Comparison of ENCODE assay signal across 19 cellular contexts in genomic region chr12:50089730-50090129, GRCh38. TPM values are rescaled to one million over a fixed set of nuclear protein-coding genes. Genes with fewer than 3 reads are reported as not detected.
DNase-seq lines count a peak whose midpoint lies in the region; ATAC-seq, FAIRE-seq and TF ChIP-seq lines count a peak whose summit lies in the region.
"Had no signal": no experiment of that assay in that cellular context is flagged by ENCODE, and none has a peak within 500 bp of the region (broad histone marks: within the 10 kb centered on the region; RNA-seq: fewer than 3 reads in every experiment).

No MANE protein-coding gene starts in this region.

- intact Hi-C loops in kidney (cut with DNase I) (no loop called here), gastrocnemius medialis (cut with DNase I; ENCODE audit: low total_unique reads) (loop anchor here (1.0 to 10.0 kb wide), 2 partner anchors 14 to 225 kb away; no protein-coding TSS in a partner anchor)

- no peaks in the 10 kb centered on the region for H3K9me3 Mint-ChIP-seq in astrocyte (ENCODE audit: unreplicated experiment)
- H3K9me3 Mint-ChIP-seq: CD4-positive, alpha-beta T cell; GM23338 had no signal

- TF ChIP-seq CTCF in astrocyte (IDR thresholded peaks at IDR 0.05; ENCODE audit: insufficient read depth, low read depth, low read length) (no peak), kidney (IDR thresholded peaks at IDR 0.05; ENCODE audit: borderline replicate concordance, extremely low read depth, insufficient read depth) (no peak), gastrocnemius medialis (IDR thresholded peaks at IDR 0.05 in 4 of 5, conservative IDR thresholded peaks at IDR 0.05 in 1 of 5) (no peak)

- H3K4me2 ChIP-seq in astrocyte (ENCODE audit: low read length), result no peak overlapping the region
- H3K4me2 ChIP-seq: GM23338 had no signal

- H2AFZ ChIP-seq in astrocyte (ENCODE audit: low read depth, low read length), result no peak overlapping the region
- H2AFZ ChIP-seq: GM23338 had no signal

- H3K36me3 ChIP-seq in astrocyte (ENCODE audit: insufficient read depth, low read length) (peaks cover 52% of the 10 kb centered on the region), kidney (ENCODE audit: control insufficient read depth in 1 of 2, insufficient read depth in 2 of 2, low read length in 2 of 2) (peaks cover 35 to 42% of the 10 kb centered on the region in 2 donors), gastrocnemius medialis (peaks cover 2 to 83% of the 10 kb centered on the region in 2 donors)

- in situ Hi-C loops in gastrocnemius medialis (cut with MboI; ENCODE audit: low sequenced_read_pairs in 4 of 4), result loop anchor here in 2 of 4 donors (5.0 to 25.0 kb wide), 2 partner anchors 88 to 223 kb away; no protein-coding TSS in a partner anchor

- FAIRE-seq in astrocyte (lab: Jason Lieb, UNC) (no peak), kidney (lab: Jason Lieb, UNC) (no peak)
- FAIRE-seq: A204.1, D721Med, G401.6, GM12891, H54, HTR-8/SVneo had no signal

- H3K27ac Mint-ChIP-seq in astrocyte (ENCODE audit: unreplicated experiment), result peak overlapping the region; percentile 47
- H3K27ac Mint-ChIP-seq: CD4-positive, alpha-beta T cell; GM23338 had no signal

- H3K27me3 Mint-ChIP-seq in astrocyte (ENCODE audit: low read depth, unreplicated experiment), result no peaks in the 10 kb centered on the region
- H3K27me3 Mint-ChIP-seq: CD4-positive, alpha-beta T cell had no signal

- peaks cover 32% of the 10 kb centered on the region for H4K20me1 ChIP-seq in astrocyte (ENCODE audit: insufficient read depth, low read length)

- H3K9me3 ChIP-seq in astrocyte (ENCODE audit: insufficient read depth, low read depth, low read length) (no peaks in the 10 kb centered on the region), kidney (ENCODE audit: control insufficient read depth in 1 of 2, low read length in 2 of 2) (no peaks in the 10 kb centered on the region), gastrocnemius medialis (no peaks in the 10 kb centered on the region)
- H3K9me3 ChIP-seq: Caco-2 had no signal

- peaks cover 21% of the 10 kb centered on the region for H3K4me1 Mint-ChIP-seq in astrocyte (ENCODE audit: low read depth, unreplicated experiment)

- no peak overlapping the region for H3K27ac ChIP-seq in astrocyte (ENCODE audit: low read depth, low read length)
- H3K27ac ChIP-seq in kidney (ENCODE audit: low read depth in 2 of 2, low read length in 2 of 2), result no peak overlapping the region
- H3K27ac ChIP-seq in gastrocnemius medialis, result peak overlapping the region in 3 of 4 donors; percentile 44 to 72 (median 68)
- H3K27ac ChIP-seq: C4-2B had no signal

- no peak for ATAC-seq in gastrocnemius medialis
- ATAC-seq in HG02981 (IDR thresholded peaks at IDR 0.05; ENCODE audit: unreplicated experiment), result no peak
- ATAC-seq in GM18519 (IDR thresholded peaks at IDR 0.05; ENCODE audit: low FRiP score, unreplicated experiment), result no peak
- ATAC-seq: GM23338 had no signal

- peaks cover 20% of the 10 kb centered on the region for H3K79me2 ChIP-seq in astrocyte (ENCODE audit: insufficient read depth, low read length)

- no peak overlapping the region for H3K4me3 Mint-ChIP-seq in astrocyte (ENCODE audit: unreplicated experiment)
- H3K4me3 Mint-ChIP-seq: CD4-positive, alpha-beta T cell; GM23338 had no signal

- H3K9ac ChIP-seq in astrocyte (ENCODE audit: low read length) (no peak overlapping the region), kidney (ENCODE audit: low read length in 2 of 2) (no peak overlapping the region)

- no peak for TF ChIP-seq POLR2A in gastrocnemius medialis (IDR thresholded peaks at IDR 0.05)

- H3K27me3 ChIP-seq in astrocyte (ENCODE audit: insufficient read depth, low read length), result no peaks in the 10 kb centered on the region
- no peaks in the 10 kb centered on the region for H3K27me3 ChIP-seq in gastrocnemius medialis

- H3K4me1 ChIP-seq in astrocyte (ENCODE audit: insufficient read depth, low read length), result peaks cover 34% of the 10 kb centered on the region
- peaks cover 4 to 5% of the 10 kb centered on the region in 2 donors for H3K4me1 ChIP-seq in kidney (ENCODE audit: control insufficient read depth in 1 of 2, insufficient read depth in 1 of 2, low read depth in 1 of 2, low read length in 2 of 2)
- H3K4me1 ChIP-seq in gastrocnemius medialis, result peaks cover 9 to 14% of the 10 kb centered on the region in 2 donors

- DNase-seq in astrocyte (ENCODE audit: low read depth), result no peak
- peak; percentile 22 for DNase-seq in kidney
- no peak for DNase-seq in gastrocnemius medialis
- no peak for DNase-seq in activated CD4-positive, alpha-beta T cell treated with anti-CD3 and anti-CD28 coated beads for 48 hours
- DNase-seq: ACHN; Caco-2; CD4-positive, alpha-beta T cell; HCEC 1CT; IMR-90 had no signal

- H3K36me3 Mint-ChIP-seq in astrocyte (ENCODE audit: low read depth, unreplicated experiment), result peaks cover 20% of the 10 kb centered on the region

- H3K4me3 ChIP-seq in astrocyte (ENCODE audit: insufficient read depth, low read depth, low read length), result no peak overlapping the region
- no peak overlapping the region for H3K4me3 ChIP-seq in kidney (ENCODE audit: low read length in 2 of 2)
- no peak overlapping the region for H3K4me3 ChIP-seq in gastrocnemius medialis
- H3K4me3 ChIP-seq: GM23338 had no signal

RNA-seq across cellular contexts. Expression of gene SMARCD1, which starts 4.6 kb away (rescaled TPM):
- 59.9 and 64.4 TPM in 2 replicates for total RNA-seq in astrocyte
- 51.1 TPM for total RNA-seq in kidney
- 21.9 TPM for polyA plus RNA-seq in kidney (ENCODE audit: insufficient read depth, low read depth, low replicate concordance)
- 10 to 100 TPM; 16.9 to 27.3 (median 20.1) TPM for total RNA-seq in gastrocnemius medialis

RNA-seq across cellular contexts. Expression of gene GPD1, which starts 14.1 kb away (rescaled TPM):
- total RNA-seq in astrocyte (0.29 and 0.59 TPM in 2 replicates), kidney (15.1 TPM), gastrocnemius medialis (100 to 1,000 TPM in 3 of 4 donors, 10 to 100 TPM in 1; 68.2 to 763 (median 288) TPM)
- 139 TPM for polyA plus RNA-seq in kidney (ENCODE audit: insufficient read depth, low read depth, low replicate concordance)

RNA-seq across cellular contexts. Expression of gene COX14, which starts 22.3 kb away (rescaled TPM):
- total RNA-seq in astrocyte, result 49.7 and 59.9 TPM in 2 replicates
- total RNA-seq in kidney, result 68.2 TPM
- 242 TPM for polyA plus RNA-seq in kidney (ENCODE audit: insufficient read depth, low read depth, low replicate concordance)
- 100 to 1,000 TPM in 3 of 4 donors, 10 to 100 TPM in 1; 98.8 to 137 (median 106) TPM for total RNA-seq in gastrocnemius medialis

RNA-seq across cellular contexts. Expression of gene ASIC1, which starts 32.3 kb away (rescaled TPM):
- total RNA-seq in astrocyte, result 8.1 and 8.2 TPM in 2 replicates
- 1.6 TPM for total RNA-seq in kidney
- 0.99 TPM for polyA plus RNA-seq in kidney (ENCODE audit: insufficient read depth, low read depth, low replicate concordance)
- total RNA-seq in gastrocnemius medialis, result under 1 TPM in 2 of 4 donors, not detected in 2; 0.15 to 0.53 TPM

Comparison
In these comparisons a context has a peak if more than half of its experiments do, and no peak if none do; other contexts are left out.
1. H3K27ac ChIP-seq: peak in gastrocnemius medialis (3 of 4); none in astrocyte (single experiment) and kidney (0 of 2).
2. RNA of gene GPD1, which starts 14.1 kb away (total RNA-seq): 68.2 to 763 TPM in gastrocnemius medialis and 15.1 TPM in kidney (single experiment); 0.29 to 0.59 TPM in astrocyte; every median in the first group is over 10 times any median in the second.